9 cellular contexts compared by ENCODE assay signal in the genomic region with DNA sequence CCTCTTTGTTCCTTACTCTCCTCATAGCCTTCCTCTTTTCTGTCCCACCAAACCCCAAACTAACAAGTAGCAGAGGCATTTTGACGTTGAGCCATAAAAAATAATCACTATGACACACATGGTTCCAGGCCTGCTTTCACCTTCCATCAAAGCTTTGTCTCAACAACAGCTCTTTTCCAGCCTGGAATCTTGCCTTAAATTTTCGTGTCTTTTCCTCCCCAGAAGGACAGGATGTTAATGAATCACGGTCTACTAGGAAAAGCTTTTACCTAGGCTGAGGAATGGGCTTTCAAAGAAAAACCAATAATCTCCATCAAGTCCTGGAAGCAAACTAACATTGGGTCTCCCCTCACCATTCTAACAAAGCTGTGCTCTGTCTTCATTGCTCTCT.
DNase-seq lines count a peak whose midpoint lies in the region; ATAC-seq and TF ChIP-seq lines count a peak whose summit lies in the region.
"Had no signal": no experiment of that assay in that cellular context is flagged by ENCODE, and none has a peak within 500 bp of the region (broad histone marks: within the 10 kb centered on the region; RNA-seq: fewer than 3 reads in every experiment).

No MANE protein-coding gene starts in this region.

- H3K27ac Mint-ChIP-seq in activated T-cell treated with anti-CD3 and anti-CD28 coated beads, Interleukin-2, amount 50 U/mL, for 72 hours: peak overlapping the region; percentile 78
- peak overlapping the region; percentile 1 for H3K27ac Mint-ChIP-seq in MCF 10A (ENCODE audit: low read depth, unreplicated experiment)

- POLR2A ChIA-PET in MCF 10A (lab: Yijun Ruan, JAX): interaction anchor here (0.8 to 2.5 kb wide), 8 partner anchors 15 to 108 kb away, joined by 3 to 14 read pairs (median 4); a partner anchor contains a TSS

- WGBS in mesodermal cell (ENCODE audit: insufficient coverage in 2 of 2), 2 experiments: 58 to 69% methylated on average over 2 to 3 of the region's 3 CpGs
- 32 to 41% methylated on average over 3 of the region's 3 CpGs for WGBS in upper lobe of left lung, 2 donors

- no peak for ATAC-seq in activated T-cell treated with anti-CD3 and anti-CD28 coated beads, Interleukin-2, amount 50 U/mL, for 72 hours (replicated peaks in 1 of 2)
- ATAC-seq in upper lobe of left lung (ENCODE audit: low FRiP score in 2 of 2) (peak in 1 of 2 donors; percentile 19), HG03469 (IDR thresholded peaks at IDR 0.05; ENCODE audit: unreplicated experiment) (no peak), GM21723 (IDR thresholded peaks at IDR 0.05; ENCODE audit: unreplicated experiment) (no peak)

- no TSS peak for BruUV-seq in MCF 10A (replicated peaks; lab: Mats Ljungman, UMichigan)

- CTCF ChIA-PET in MCF 10A (lab: Yijun Ruan, JAX): interaction anchor here (0.5 to 1.0 kb wide), 4 partner anchors 84 to 245 kb away, joined by 3 read pairs; no protein-coding TSS in a partner anchor

- no peaks in the 10 kb centered on the region for H3K36me3 ChIP-seq in mesodermal cell (ENCODE audit: control insufficient read depth, insufficient read depth, low read length)
- no peaks in the 10 kb centered on the region for H3K36me3 ChIP-seq in upper lobe of left lung

- TF ChIP-seq CTCF in MCF 10A (IDR thresholded peaks at IDR 0.05; ENCODE audit: unreplicated experiment) (no peak), upper lobe of left lung (IDR thresholded peaks at IDR 0.05) (no peak)

- H3K27ac ChIP-seq in mesodermal cell (ENCODE audit: low read depth, low read length, severe bottlenecking) (peak overlapping the region; percentile 65), upper lobe of left lung (peak overlapping the region; percentile 52 to 79 (median 58))

- H3K4me3 ChIP-seq in mesodermal cell (ENCODE audit: extremely low read depth, insufficient read depth, low read length, poor library complexity, severe bottlenecking): no peak overlapping the region
- no peak overlapping the region for H3K4me3 ChIP-seq in upper lobe of left lung

- no peak for DNase-seq in activated T-cell treated with anti-CD3 and anti-CD28 coated beads, Interleukin-2, amount 50 U/mL, for 72 hours
- DNase-seq in activated T-cell treated with anti-CD3 and anti-CD28 coated beads, Interleukin-2, amount 50 U/mL, for 1 hour: no peak
- DNase-seq in MCF 10A (ENCODE audit: unreplicated experiment): no peak
- DNase-seq in upper lobe of left lung: no peak
- no peak for DNase-seq in HuH-7 (ENCODE audit: low spot score)
- DNase-seq: stimulated activated CD4-positive, alpha-beta T cell treated with anti-CD3 and anti-CD28 coated beads, Interleukin-1b, Interleukin-23, amount 100 ng/mL, for 48 hours had no signal

- no peaks in the 10 kb centered on the region for H3K27me3 ChIP-seq in upper lobe of left lung

- H3K4me1 ChIP-seq in mesodermal cell (ENCODE audit: control insufficient read depth, insufficient read depth, low read length, poor library complexity, severe bottlenecking) (peaks cover 21% of the 10 kb centered on the region), upper lobe of left lung (peaks cover 24 to 36% (median 28%) of the 10 kb centered on the region in 4 donors)

- H3K4me3 Mint-ChIP-seq in activated T-cell treated with anti-CD3 and anti-CD28 coated beads, Interleukin-2, amount 50 U/mL, for 72 hours: peak overlapping the region; percentile 39 to 63
- no peak overlapping the region for H3K4me3 Mint-ChIP-seq in MCF 10A (ENCODE audit: unreplicated experiment)

- TF ChIP-seq POLR2A in upper lobe of left lung (IDR thresholded peaks at IDR 0.05): no peak

- peaks cover 0 to 2% of the 10 kb centered on the region in 2 donors for H3K36me3 Mint-ChIP-seq in activated T-cell treated with anti-CD3 and anti-CD28 coated beads, Interleukin-2, amount 50 U/mL, for 72 hours (ENCODE audit: insufficient read depth in 2 of 2)
- no peaks in the 10 kb centered on the region for H3K36me3 Mint-ChIP-seq in MCF 10A (ENCODE audit: insufficient read depth, unreplicated experiment)

- no peaks in the 10 kb centered on the region for H3K9me3 Mint-ChIP-seq in activated T-cell treated with anti-CD3 and anti-CD28 coated beads, Interleukin-2, amount 50 U/mL, for 72 hours
- no peaks in the 10 kb centered on the region for H3K9me3 Mint-ChIP-seq in MCF 10A (ENCODE audit: unreplicated experiment)

- H3K9me3 ChIP-seq in mesodermal cell (ENCODE audit: control insufficient read depth, low read length) (no peaks in the 10 kb centered on the region), upper lobe of left lung (no peaks in the 10 kb centered on the region)

- peaks cover 43% of the 10 kb centered on the region for H3K4me1 Mint-ChIP-seq in activated T-cell treated with anti-CD3 and anti-CD28 coated beads, Interleukin-2, amount 50 U/mL, for 72 hours (ENCODE audit: low read depth)
- H3K4me1 Mint-ChIP-seq in MCF 10A (ENCODE audit: insufficient read depth, unreplicated experiment): peaks cover 24% of the 10 kb centered on the region

- no peak for TF ChIP-seq EP300 in upper lobe of left lung (IDR thresholded peaks at IDR 0.05)

- intact Hi-C loops in MCF 10A (cut with micrococcal nuclease): no loop called here

- H3K27me3 Mint-ChIP-seq in activated T-cell treated with anti-CD3 and anti-CD28 coated beads, Interleukin-2, amount 50 U/mL, for 72 hours (ENCODE audit: low read depth): no peaks in the 10 kb centered on the region
- no peaks in the 10 kb centered on the region for H3K27me3 Mint-ChIP-seq in MCF 10A (ENCODE audit: insufficient read depth, unreplicated experiment)
